Comparison of ENCODE assay signal across 8 cellular contexts in the genomic region with DNA sequence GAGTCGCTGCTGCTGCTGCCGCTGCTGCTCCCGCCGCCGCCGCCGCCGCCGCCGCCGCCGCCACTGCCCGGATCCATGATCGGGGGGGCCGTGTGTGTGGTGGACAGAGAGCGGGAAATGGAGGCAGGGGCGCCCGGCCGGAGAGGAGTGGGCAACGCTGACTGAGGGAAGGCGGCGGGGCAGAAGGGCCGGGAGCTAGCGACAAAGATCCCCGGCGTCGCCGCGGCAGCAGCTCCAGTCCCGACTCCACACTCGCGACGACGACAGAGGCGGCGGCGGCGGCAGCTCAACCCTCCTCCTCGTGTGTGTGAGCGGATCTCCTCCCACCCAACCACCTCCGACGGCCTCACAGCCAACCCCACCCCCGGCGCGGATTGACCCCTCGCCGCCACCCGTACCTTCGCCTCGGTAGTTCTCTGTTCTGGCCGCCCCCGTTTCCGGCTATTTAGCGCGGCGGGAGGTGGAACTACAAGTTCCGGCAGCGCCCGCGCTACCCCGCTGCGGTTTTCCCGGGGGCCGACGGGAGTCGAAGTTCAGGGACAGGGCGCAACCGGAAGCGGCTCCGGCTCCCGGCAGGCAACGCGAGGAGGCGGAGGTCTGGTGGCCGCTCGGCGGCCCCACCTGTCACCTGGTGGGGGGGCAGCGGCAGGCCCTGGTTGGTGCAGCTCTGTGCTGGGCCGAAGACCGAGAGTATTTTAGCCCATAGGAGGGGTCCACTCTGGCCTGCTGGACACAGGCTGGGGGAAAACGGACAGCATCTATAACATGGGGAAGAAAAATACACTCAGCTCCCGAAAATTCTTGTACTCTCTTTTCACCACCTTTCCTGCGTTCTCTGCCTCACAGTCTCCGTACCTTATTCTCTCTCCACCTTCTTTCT. TPM values are rescaled to one million over a fixed set of nuclear protein-coding genes. Genes with fewer than 3 reads are reported as not detected.
DNase-seq lines count a peak whose midpoint lies in the region; ATAC-seq and TF ChIP-seq lines count a peak whose summit lies in the region.

Gene GSPT1 (minus strand): TSS at position 313 of the 880 bp plus-strand sequence. CDS start 236 bp downstream, at position 77.

- in situ Hi-C loops in IMR-90 (cut with MboI; ENCODE audit: low sequenced_read_pairs): no loop called here

- H3K79me1 ChIP-seq in IMR-90 (ENCODE audit: low read depth in 1 of 2, low read length in 2 of 2): peaks cover 0 to 34% of the 10 kb centered on the region in 2 experiments; a peak in 3 of 4 replicates

- H3K4me1 ChIP-seq in IMR-90 (ENCODE audit: control insufficient read depth, insufficient read depth, low read length): peaks cover 8% of the 10 kb centered on the region
- H3K4me1 ChIP-seq in mononuclear cell (ENCODE audit: insufficient read depth, low read length): peaks cover 31% of the 10 kb centered on the region

- peak within 1 kb of the TSS; percentile 97 for H2AFZ ChIP-seq in IMR-90 (replicated peaks; ENCODE audit: low read length, poor library complexity)

- H4K91ac ChIP-seq in IMR-90 (ENCODE audit: insufficient read depth, low read depth, low read length): peak within 1 kb of the TSS; percentile 65

- H3K4ac ChIP-seq in IMR-90 (ENCODE audit: low read depth, low read length): peak within 1 kb of the TSS; percentile 86

- H3K9ac ChIP-seq in IMR-90 (ENCODE audit: low read depth, low read length): peak within 1 kb of the TSS; percentile 78

- H4K20me1 ChIP-seq in IMR-90 (ENCODE audit: insufficient read depth, low read length): peaks cover 40% of the 10 kb centered on the region

- H2BK15ac ChIP-seq in IMR-90 (ENCODE audit: low read depth, low read length): no peak within 1 kb of the TSS

- dilution Hi-C loops in IMR-90 (cut with HindIII; ENCODE audit: low sequenced_read_pairs, unreplicated experiment): no loop called here

- 1% methylated on average over 32 of the region's 84 CpGs; no CpG with 5 or more reads in 1 of the 2 experiments for WGBS in IMR-90 (ENCODE audit: extremely low coverage in 2 of 2, insufficient read length in 1 of 2), 2 experiments

- H2AK5ac ChIP-seq in IMR-90 (ENCODE audit: low read depth, low read length): peak within 1 kb of the TSS; percentile 63

- H3K9me1 ChIP-seq in IMR-90 (ENCODE audit: insufficient read depth, low read length): peaks cover 6% of the 10 kb centered on the region

- CTCF ChIA-PET in IMR-90 (lab: Yijun Ruan, JAX): interaction anchor here (1.5 kb wide), 1 partner anchor 152 kb away, joined by 3 read pairs; no protein-coding TSS in a partner anchor

- H3K56ac ChIP-seq in IMR-90 (ENCODE audit: extremely low read depth, insufficient read depth, low read length): peak within 1 kb of the TSS; percentile 58

- peak; percentile 90 for DNase-seq in DMS114 treated with DMSO at 0.1 percent for 48 hours (lab: John Stamatoyannopoulos, UW; ENCODE audit: unreplicated experiment)
- DNase-seq in IMR-90: peak; percentile 97
- peak; percentile 99 for DNase-seq in OCI-M1 (lab: John Stamatoyannopoulos, UW)
- DNase-seq in activated T-cell treated with anti-CD3 and anti-CD28 coated beads for 24 hours (ENCODE audit: low read depth): peak; percentile 100
- peak; percentile 87 for DNase-seq in epidermal melanocyte (ENCODE audit: insufficient read length, low spot score)
- DNase-seq in stimulated activated CD8-positive, alpha-beta memory T cell treated with anti-CD3 and anti-CD28 coated beads, Interleukin-4, amount 100 ng/mL, for 1 hour (ENCODE audit: low read depth in 2 of 2, low spot score in 1 of 2): peak; percentile 97 to 98

- 0 out of 2 replicates have a peak within 1 kb of the TSS, but pooled peaks have one; percentile 48 for H2BK120ac ChIP-seq in IMR-90 (ENCODE audit: low read depth, low read length)

- peak within 1 kb of the TSS; percentile 95 for H3K23ac ChIP-seq in IMR-90 (ENCODE audit: low read depth, low read length)

- H2BK20ac ChIP-seq in IMR-90 (ENCODE audit: low read depth, low read length): peak within 1 kb of the TSS; percentile 23; the same call in 1 of the 2 replicates

- peak within 1 kb of the TSS; percentile 97 for H3K4me2 ChIP-seq in IMR-90 (ENCODE audit: low read depth, low read length)

- H4K8ac ChIP-seq in IMR-90 (ENCODE audit: low read depth in 2 of 2, low read length in 2 of 2): peak within 1 kb of the TSS; percentile 92 to 97

- intact Hi-C loops in IMR-90 (cut with micrococcal nuclease): loop anchor here (1.0 kb wide), 1 partner anchor 141 kb away; no protein-coding TSS in a partner anchor

- peak; percentile 80 for ATAC-seq in GM21526 (IDR thresholded peaks at IDR 0.05; ENCODE audit: low FRiP score, unreplicated experiment)
- peak; percentile 96 for ATAC-seq in IMR-90 (ENCODE audit: low read depth)

- peak; percentile 85 for TF ChIP-seq POLR2A in IMR-90 (IDR thresholded peaks at IDR 0.05; ENCODE audit: low read depth, low read length)

- H3K36me3 ChIP-seq in IMR-90 (ENCODE audit: control insufficient read depth, insufficient read depth, low read length): peaks cover 2% of the 10 kb centered on the region; the same call in 1 of the 2 replicates

- H2BK5ac ChIP-seq in IMR-90 (ENCODE audit: low read depth, low read length, poor library complexity, severe bottlenecking): peak within 1 kb of the TSS; percentile 84

- H3K27ac ChIP-seq in IMR-90 (ENCODE audit: insufficient read depth, low read length): peak within 1 kb of the TSS; percentile 87

- no peak within 1 kb of the TSS for H3K18ac ChIP-seq in IMR-90 (ENCODE audit: low read depth, low read length)

- TF ChIP-seq CTCF in IMR-90 (conservative IDR thresholded peaks at IDR 0.05; ENCODE audit: low read depth, low read length): no peak

- TF ChIP-seq RAD21 in IMR-90 (IDR thresholded peaks at IDR 0.05; ENCODE audit: low read length): no peak

- H2AK9ac ChIP-seq in IMR-90 (replicated peaks; ENCODE audit: low read depth, low read length, poor library complexity): peak within 1 kb of the TSS; percentile 90

- H3K4me3 ChIP-seq in IMR-90 (ENCODE audit: insufficient read depth, low read depth, low read length) (peak within 1 kb of the TSS; percentile 94), mononuclear cell (ENCODE audit: low read length) (peak within 1 kb of the TSS; percentile 70)

- H4K5ac ChIP-seq in IMR-90 (ENCODE audit: low read depth, low read length): peak within 1 kb of the TSS; percentile 70

- no TSS peak for BruUV-seq in IMR-90 (replicated peaks; lab: Mats Ljungman, UMichigan)

- POLR2A ChIA-PET in IMR-90 (lab: Charles Lee; ENCODE audit: unreplicated experiment): interaction anchor here (0.6 kb wide), 1 partner anchor 459 kb away, joined by 4 read pairs; no protein-coding TSS in a partner anchor

- H3K27me3 ChIP-seq in IMR-90 (ENCODE audit: control insufficient read depth, insufficient read depth, low read length) (peaks cover 7% of the 10 kb centered on the region), mononuclear cell (ENCODE audit: insufficient read depth, low read length) (no peaks in the 10 kb centered on the region)

- H3K9me3 ChIP-seq in IMR-90 (ENCODE audit: control insufficient read depth, insufficient read depth, low read length) (no peaks in the 10 kb centered on the region), mononuclear cell (ENCODE audit: low read depth, low read length) (no peaks in the 10 kb centered on the region)

- H3K14ac ChIP-seq in IMR-90 (replicated peaks; ENCODE audit: low read depth, low read length): peak within 1 kb of the TSS; percentile 86

TF ChIP-seq in IMR-90, 13 proteins besides CTCF, POLR2A, EP300 and RAD21:
- TF ChIP-seq BHLHE40 (IDR thresholded peaks at IDR 0.05; ENCODE audit: low read depth, low read length) (no peak), MAZ (IDR thresholded peaks at IDR 0.05; ENCODE audit: borderline replicate concordance, low read depth, low read length) (peak; percentile 99), MXI1 (IDR thresholded peaks at IDR 0.05; ENCODE audit: borderline replicate concordance, low read depth, low read length) (peak; percentile 87)
- TF ChIP-seq, protein P1, sequence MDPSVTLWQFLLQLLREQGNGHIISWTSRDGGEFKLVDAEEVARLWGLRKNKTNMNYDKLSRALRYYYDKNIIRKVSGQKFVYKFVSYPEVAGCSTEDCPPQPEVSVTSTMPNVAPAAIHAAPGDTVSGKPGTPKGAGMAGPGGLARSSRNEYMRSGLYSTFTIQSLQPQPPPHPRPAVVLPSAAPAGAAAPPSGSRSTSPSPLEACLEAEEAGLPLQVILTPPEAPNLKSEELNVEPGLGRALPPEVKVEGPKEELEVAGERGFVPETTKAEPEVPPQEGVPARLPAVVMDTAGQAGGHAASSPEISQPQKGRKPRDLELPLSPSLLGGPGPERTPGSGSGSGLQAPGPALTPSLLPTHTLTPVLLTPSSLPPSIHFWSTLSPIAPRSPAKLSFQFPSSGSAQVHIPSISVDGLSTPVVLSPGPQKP (IDR thresholded peaks at IDR 0.05; ENCODE audit: borderline replicate concordance, low read depth, low read length): peak; percentile 53; the same call in 1 of the 2 replicates

RNA-seq across cellular contexts. Expression of gene GSPT1, which starts in this region (rescaled TPM):
- total RNA-seq in IMR-90 (2012; rRNA removed) (84.8 and 121 TPM in 2 replicates), mononuclear cell (117 TPM)
- 68.8 and 76.3 TPM in 2 replicates for polyA plus RNA-seq in IMR-90 (2012; rRNA removed)
- polyA plus RNA-seq in IMR-90 (2012; cell fraction: cytosol; rRNA removed): 7.5 and 16.8 TPM in 2 replicates
- polyA plus RNA-seq in IMR-90 (2012; cell fraction: nucleus; rRNA removed; ENCODE audit: low replicate concordance): 6.0 and 42.6 TPM in 2 replicates

Comparison
In these comparisons a context has a peak if more than half of its experiments do, and no peak if none do; other contexts are left out.
1. Peak in every context shown above with its lines: DNase-seq, ATAC-seq, H3K4me3 ChIP-seq and H3K27ac ChIP-seq.